In the genomic region with DNA sequence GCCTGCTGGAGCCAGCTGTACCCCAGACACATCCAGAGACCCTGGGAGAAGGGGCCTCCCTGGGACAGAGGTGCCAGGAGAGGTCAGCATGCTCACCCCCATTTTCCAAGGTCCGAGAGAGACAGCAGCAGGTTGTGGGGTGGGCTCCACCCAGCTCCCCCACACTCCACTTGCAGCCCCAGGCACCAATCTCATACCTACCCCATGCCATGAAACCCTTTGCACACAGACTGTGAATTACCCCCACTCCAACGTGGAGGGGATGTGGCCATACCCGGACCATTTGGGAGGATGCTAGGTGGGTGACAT, we compare ENCODE assay signal across 26 cellular contexts.
"Had no signal": no experiment of that assay in that cellular context is flagged by ENCODE, and none has a peak within 500 bp of the region (broad histone marks: within the 10 kb centered on the region; RNA-seq: fewer than 3 reads in every experiment).

No MANE protein-coding gene starts in this region.

- H3K36me3 ChIP-seq: left lung, lower lobe of right lung, neutrophil, right atrium auricular region, thyroid gland, transverse colon, upper lobe of right lung had no signal

- H3K36me3 Mint-ChIP-seq: naive thymus-derived CD8-positive, alpha-beta T cell had no signal

- H3K27me3 Mint-ChIP-seq: naive thymus-derived CD8-positive, alpha-beta T cell; stimulated activated naive CD8-positive, alpha-beta T cell treated with anti-CD3 and anti-CD28 coated beads, Interleukin-15, Interleukin-2, amounts not matched to agents 100 ng/mL and 50 ng/mL, for 24 hours had no signal

- H3K4me1 ChIP-seq: heart left ventricle, left lung, lower lobe of right lung, right atrium auricular region, testis, thyroid gland, upper lobe of right lung had no signal

- DNase-seq: heart left ventricle; hippocampal formation; kidney glomerular epithelial cell; left colon; left lung; lower lobe of right lung; mammary epithelial cell; mesenchymal stem cell; naive thymus-derived CD8-positive, alpha-beta T cell; occipital lobe; spleen; stimulated activated CD4-positive, alpha-beta T cell treated with anti-CD3 and anti-CD28 coated beads, Interleukin-4, amount 100 ng/mL, for 24 hours; stimulated activated naive CD4-positive, alpha-beta T cell; testis; thyroid gland; transverse colon; upper lobe of right lung had no signal

- H3K9ac ChIP-seq: parathyroid adenoma had no signal

- H3K9me3 ChIP-seq: heart left ventricle, left lung, lower lobe of right lung, neutrophil, right atrium auricular region, spleen, testis, thyroid gland, transverse colon, upper lobe of right lung had no signal

- H3K9me3 Mint-ChIP-seq: naive thymus-derived CD8-positive, alpha-beta T cell; nephron; neural crest cell; stimulated activated effector memory CD8-positive, alpha-beta T cell treated with anti-CD3 and anti-CD28 coated beads, Interleukin-12 subunit alpha, Interleukin-12 subunit beta, amount 100 ng/mL, for 72 hours; stimulated activated naive CD8-positive, alpha-beta T cell treated with anti-CD3 and anti-CD28 coated beads, Interleukin-15, Interleukin-2, amounts not matched to agents 100 ng/mL and 50 ng/mL, for 24 hours had no signal

- H2AFZ ChIP-seq: parathyroid adenoma had no signal

- H3K27me3 ChIP-seq: heart left ventricle, left lung, neutrophil, right atrium auricular region, spleen, testis, thyroid gland, transverse colon, upper lobe of right lung had no signal

- ATAC-seq: heart left ventricle; left lung; lower lobe of right lung; naive thymus-derived CD8-positive, alpha-beta T cell; sciatic nerve; stimulated activated effector memory CD8-positive, alpha-beta T cell treated with anti-CD3 and anti-CD28 coated beads, Interleukin-12 subunit alpha, Interleukin-12 subunit beta, amount 100 ng/mL, for 72 hours; upper lobe of right lung had no signal

- H3K27ac Mint-ChIP-seq: nephron; stimulated activated effector memory CD8-positive, alpha-beta T cell treated with anti-CD3 and anti-CD28 coated beads, Interleukin-12 subunit alpha, Interleukin-12 subunit beta, amount 100 ng/mL, for 72 hours; stimulated activated naive CD8-positive, alpha-beta T cell treated with anti-CD3 and anti-CD28 coated beads, Interleukin-15, Interleukin-2, amounts not matched to agents 100 ng/mL and 50 ng/mL, for 24 hours had no signal

- H3K4me3 ChIP-seq: heart left ventricle, left lung, lower lobe of right lung, right atrium auricular region, skin epidermis, spleen, testis, thyroid gland, transverse colon, upper lobe of right lung had no signal

- H3K4me1 Mint-ChIP-seq: nephron had no signal

- H3K4me3 Mint-ChIP-seq: nephron; neural crest cell; stimulated activated effector memory CD8-positive, alpha-beta T cell treated with anti-CD3 and anti-CD28 coated beads, Interleukin-12 subunit alpha, Interleukin-12 subunit beta, amount 100 ng/mL, for 72 hours; stimulated activated naive CD8-positive, alpha-beta T cell treated with anti-CD3 and anti-CD28 coated beads, Interleukin-15, Interleukin-2, amounts not matched to agents 100 ng/mL and 50 ng/mL, for 24 hours had no signal

- H3K27ac ChIP-seq: heart left ventricle, left lung, lower lobe of right lung, neutrophil, parathyroid adenoma, right atrium auricular region, skin epidermis, spleen, testis, thyroid gland, upper lobe of right lung had no signal
